12 cellular contexts compared by ENCODE assay signal in the genomic region with DNA sequence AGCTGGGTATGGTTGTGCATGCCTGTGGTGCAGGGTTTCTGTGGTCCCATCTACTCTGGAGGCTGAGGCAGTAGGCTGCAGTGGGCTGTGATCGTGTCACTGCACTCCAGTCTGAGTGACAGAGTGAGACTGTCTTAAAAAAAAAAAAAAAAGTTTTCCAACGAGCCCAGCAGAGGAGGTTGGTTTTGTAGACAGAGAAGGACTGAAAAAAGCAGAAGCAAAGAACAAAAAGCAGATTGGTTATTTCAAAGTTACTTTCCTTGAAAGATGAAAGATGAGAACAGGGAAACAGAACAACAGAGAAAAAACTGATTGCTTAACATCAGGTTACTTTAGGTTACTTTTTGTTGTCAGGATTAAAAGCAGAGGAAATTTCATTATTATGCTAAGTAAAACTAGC.
DNase-seq lines count a peak whose midpoint lies in the region; ATAC-seq and TF ChIP-seq lines count a peak whose summit lies in the region.
"Had no signal": no experiment of that assay in that cellular context is flagged by ENCODE, and none has a peak within 500 bp of the region (broad histone marks: within the 10 kb centered on the region; RNA-seq: fewer than 3 reads in every experiment).

No MANE protein-coding gene starts in this region.

- no peaks in the 10 kb centered on the region for H3K9me3 Mint-ChIP-seq in CD8-positive, alpha-beta T cell
- no peaks in the 10 kb centered on the region for H3K9me3 Mint-ChIP-seq in activated T-helper 17 cell treated with anti-CD3 and anti-CD28 coated beads, Interleukin-2, amount 50 U/mL, for 72 hours

- POLR2A ChIA-PET in CD8-positive, alpha-beta T cell (lab: Charles Lee): no interaction called here

- peak overlapping the region; percentile 23 for H3K4me3 Mint-ChIP-seq in CD8-positive, alpha-beta T cell
- H3K4me3 Mint-ChIP-seq in activated T-helper 17 cell treated with anti-CD3 and anti-CD28 coated beads, Interleukin-2, amount 50 U/mL, for 72 hours: peak overlapping the region; percentile 12

- peak in 2 of 7 experiments; percentile 16 to 43 for DNase-seq in CD8-positive, alpha-beta T cell
- DNase-seq in LHCN-M2 (ENCODE audit: low read depth) (peak; percentile 12), mucosa of descending colon (no peak), tibial nerve (ENCODE audit: low spot score in 2 of 2) (no peak), Ammon's horn (ENCODE audit: low spot score) (no peak), DMS79 treated with DMSO at 0.1 percent for 48 hours (lab: John Stamatoyannopoulos, UW) (no peak)
- DNase-seq in stimulated activated CD4-positive, alpha-beta T cell treated with anti-CD3 and anti-CD28 coated beads, Interleukin-2, amount 100 ng/mL, for 24 hours: no peak
- DNase-seq: NCI-H1930; stimulated activated CD4-positive, alpha-beta T cell treated with anti-CD3 and anti-CD28 coated beads, Interleukin-15, amount 100 ng/mL, for 24 hours; tibial artery had no signal

- peak in 1 of 2 donors; percentile 29 for TF ChIP-seq EP300 in tibial nerve (IDR thresholded peaks at IDR 0.05)

- peaks cover 59% of the 10 kb centered on the region for H3K4me1 Mint-ChIP-seq in CD8-positive, alpha-beta T cell (ENCODE audit: low read depth)
- peaks cover 16% of the 10 kb centered on the region for H3K4me1 Mint-ChIP-seq in activated T-helper 17 cell treated with anti-CD3 and anti-CD28 coated beads, Interleukin-2, amount 50 U/mL, for 72 hours

- 39 to 48% methylated on average over 2 of the region's 2 CpGs for WGBS in tibial nerve, 2 donors

- no peak overlapping the region for H3K27ac ChIP-seq in CD8-positive, alpha-beta T cell (ENCODE audit: low read depth, low read length)
- H3K27ac ChIP-seq in tibial nerve: peak overlapping the region in 2 of 4 donors; percentile 52 to 55
- H3K27ac ChIP-seq: tibial artery had no signal

- no peaks in the 10 kb centered on the region for H3K27me3 ChIP-seq in CD8-positive, alpha-beta T cell (ENCODE audit: insufficient read depth, low read length)
- no peaks in the 10 kb centered on the region for H3K27me3 ChIP-seq in tibial nerve
- H3K27me3 ChIP-seq: esophagus muscularis mucosa, tibial artery had no signal

- TF ChIP-seq CTCF in CD8-positive, alpha-beta T cell (IDR thresholded peaks at IDR 0.05): no peak
- TF ChIP-seq CTCF in mucosa of descending colon (IDR thresholded peaks at IDR 0.05) (no peak), tibial nerve (IDR thresholded peaks at IDR 0.05) (no peak)

- peaks cover 53% of the 10 kb centered on the region for H3K4me1 ChIP-seq in CD8-positive, alpha-beta T cell (ENCODE audit: insufficient read depth, low read length)
- H3K4me1 ChIP-seq in mucosa of descending colon (ENCODE audit: low read depth) (peaks cover 3% of the 10 kb centered on the region), tibial nerve (peaks cover 0 to 17% (median 2%) of the 10 kb centered on the region in 4 donors)
- H3K4me1 ChIP-seq: tibial artery had no signal

- peak; percentile 72 for ATAC-seq in CD8-positive, alpha-beta T cell
- ATAC-seq in activated T-helper 17 cell treated with anti-CD3 and anti-CD28 coated beads, Interleukin-2, amount 50 U/mL, for 72 hours (replicated peaks): peak; percentile 40
- peak; percentile 30 for ATAC-seq in mucosa of descending colon

- H3K4me3 ChIP-seq in CD8-positive, alpha-beta T cell (ENCODE audit: low read depth, low read length): no peak overlapping the region
- H3K4me3 ChIP-seq in mucosa of descending colon (no peak overlapping the region), tibial nerve (no peak overlapping the region)
- H3K4me3 ChIP-seq: esophagus muscularis mucosa, tibial artery had no signal

- no peaks in the 10 kb centered on the region for H3K36me3 ChIP-seq in CD8-positive, alpha-beta T cell (ENCODE audit: insufficient read depth, low read length)
- H3K36me3 ChIP-seq in mucosa of descending colon (ENCODE audit: low read depth) (no peaks in the 10 kb centered on the region), tibial nerve (no peaks in the 10 kb centered on the region)
- H3K36me3 ChIP-seq: esophagus muscularis mucosa, tibial artery had no signal

- intact Hi-C loops in CD8-positive, alpha-beta T cell (cut with DNase I, micrococcal nuclease): loop anchor here in 1 of 2 experiments (5.0 kb wide), 1 partner anchor 163 kb away; a partner anchor contains a TSS
- intact Hi-C loops in mucosa of descending colon (cut with DNase I, micrococcal nuclease): no loop called here

- no peak for TF ChIP-seq POLR2A in tibial nerve (IDR thresholded peaks at IDR 0.05)

- peak overlapping the region; percentile 73 for H3K27ac Mint-ChIP-seq in CD8-positive, alpha-beta T cell
- no peak overlapping the region for H3K27ac Mint-ChIP-seq in activated T-helper 17 cell treated with anti-CD3 and anti-CD28 coated beads, Interleukin-2, amount 50 U/mL, for 72 hours

- H3K27me3 Mint-ChIP-seq in CD8-positive, alpha-beta T cell (ENCODE audit: low read depth): no peaks in the 10 kb centered on the region
- no peaks in the 10 kb centered on the region for H3K27me3 Mint-ChIP-seq in activated T-helper 17 cell treated with anti-CD3 and anti-CD28 coated beads, Interleukin-2, amount 50 U/mL, for 72 hours

- H3K9me3 ChIP-seq in CD8-positive, alpha-beta T cell (ENCODE audit: low read length): no peaks in the 10 kb centered on the region
- H3K9me3 ChIP-seq in mucosa of descending colon: no peaks in the 10 kb centered on the region
- H3K9me3 ChIP-seq in tibial nerve: no peaks in the 10 kb centered on the region
- H3K9me3 ChIP-seq: esophagus muscularis mucosa, tibial artery had no signal

- H3K36me3 Mint-ChIP-seq in CD8-positive, alpha-beta T cell: no peaks in the 10 kb centered on the region
- H3K36me3 Mint-ChIP-seq in activated T-helper 17 cell treated with anti-CD3 and anti-CD28 coated beads, Interleukin-2, amount 50 U/mL, for 72 hours (ENCODE audit: low read depth): no peaks in the 10 kb centered on the region

- CTCF ChIA-PET in CD8-positive, alpha-beta T cell (lab: Charles Lee): no interaction called here
